Comparison of ENCODE assay signal across 22 cellular contexts in genomic region chr22:38497869-38498268, GRCh38. TPM values are rescaled to one million over a fixed set of nuclear protein-coding genes. Genes with fewer than 3 reads are reported as not detected.
"Had no signal": no experiment of that assay in that cellular context is flagged by ENCODE, and none has a peak within 500 bp of the region (broad histone marks: within the 10 kb centered on the region; RNA-seq: fewer than 3 reads in every experiment).

No MANE protein-coding gene starts in this region.

- H3K9me3 Mint-ChIP-seq: endodermal cell, natural killer cell had no signal

- H3K27ac Mint-ChIP-seq: endodermal cell had no signal

- H3K27ac ChIP-seq: body of pancreas, cardiac muscle cell, esophagus squamous epithelium, gastrocnemius medialis, left lung, prostate gland, SJSA1, stomach, suprapubic skin, tibial nerve had no signal

- ATAC-seq: body of pancreas, gastrocnemius medialis, left lung, natural killer cell had no signal

- H3K4me3 Mint-ChIP-seq: endodermal cell, natural killer cell had no signal

- H3K9me3 ChIP-seq: body of pancreas, esophagus squamous epithelium, gastrocnemius medialis, left lung, prostate gland, SJSA1, stomach, suprapubic skin, tibial nerve had no signal

- H3K27me3 ChIP-seq: body of pancreas, cardiac muscle cell, esophagus squamous epithelium, gastrocnemius medialis, left lung, SJSA1, stomach, suprapubic skin, tibial nerve had no signal

- DNase-seq: activated CD4-positive, alpha-beta T cell treated with anti-CD3 and anti-CD28 coated beads for 4 hours; activated CD8-positive, alpha-beta memory T cell treated with anti-CD3 and anti-CD28 coated beads, Interleukin-2, amount 50 U/mL, for 4 hours; body of pancreas; cortex of kidney; endodermal cell; esophagus squamous epithelium; gastrocnemius medialis; hippocampal formation; kidney glomerular epithelial cell; left lung; natural killer cell; stimulated activated CD4-positive, alpha-beta T cell treated with anti-CD3 and anti-CD28 coated beads, Interleukin-4, amount 100 ng/mL, for 1 hour; stomach; T-helper 9 cell had no signal

- H3K4me3 ChIP-seq: body of pancreas, cardiac muscle cell, esophagus squamous epithelium, gastrocnemius medialis, left lung, lung, prostate gland, SJSA1, stomach, suprapubic skin, tibial nerve had no signal

RNA-seq across cellular contexts. Expression of gene KCNJ4, which starts 42.9 kb away (rescaled TPM):
- total RNA-seq: body of pancreas, esophagus squamous epithelium, gastrocnemius medialis, left lung, lung, mesenteric fat pad, natural killer cell, SJSA1, stomach, urinary bladder had no signal
- polyA plus RNA-seq: lung, stomach, urinary bladder had no signal
